ENCODE assay signal across 23 cellular contexts in the genomic region with DNA sequence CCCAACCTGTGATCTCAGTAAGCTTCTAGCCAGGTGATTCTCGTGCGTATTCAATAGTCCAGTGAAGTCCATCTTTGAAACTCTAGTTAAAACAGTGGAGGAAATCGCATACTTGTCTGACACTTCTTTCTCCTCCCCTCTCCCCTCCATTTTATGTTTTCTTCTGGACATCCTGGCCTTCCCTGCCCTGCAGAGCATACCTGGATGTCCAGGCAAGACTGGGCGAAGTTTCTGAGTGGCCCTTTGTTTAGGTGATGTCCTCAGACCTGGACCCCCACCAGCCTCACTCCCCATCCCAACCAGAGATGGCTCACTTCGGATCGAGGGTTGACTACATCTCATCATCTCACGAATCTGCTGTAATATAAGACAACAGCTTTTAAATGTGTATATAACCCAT.
"Had no signal": no experiment of that assay in that cellular context is flagged by ENCODE, and none has a peak within 500 bp of the region (broad histone marks: within the 10 kb centered on the region; RNA-seq: fewer than 3 reads in every experiment).

No MANE protein-coding gene starts in this region.

- H3K27ac Mint-ChIP-seq: activated naive CD8-positive, alpha-beta T cell; dendritic cell treated with granulocyte-macrophage colony-stimulating factor and Interleukin-4, amounts not matched to agents 40 ng/mL and 50 ng/mL, for 4 days; mesothelial cell of epicardium; stimulated activated naive CD8-positive, alpha-beta T cell treated with anti-CD3 and anti-CD28 coated beads, Interleukin-15, Interleukin-2, amounts not matched to agents 100 ng/mL and 50 ng/mL, for 24 hours; WTC11 had no signal

- H3K9me3 ChIP-seq: adrenal gland, ascending aorta, pancreas, psoas muscle, thyroid gland had no signal

- H3K36me3 ChIP-seq: pancreas, thyroid gland had no signal

- FAIRE-seq: frontal cortex, pancreas had no signal

- H3K27me3 Mint-ChIP-seq: activated naive CD8-positive, alpha-beta T cell; dendritic cell treated with granulocyte-macrophage colony-stimulating factor and Interleukin-4, amounts not matched to agents 40 ng/mL and 50 ng/mL, for 4 days; naive thymus-derived CD8-positive, alpha-beta T cell; stimulated activated naive CD8-positive, alpha-beta T cell treated with anti-CD3 and anti-CD28 coated beads, Interleukin-15, Interleukin-2, amounts not matched to agents 100 ng/mL and 50 ng/mL, for 24 hours had no signal

- H3K9me3 Mint-ChIP-seq: dendritic cell treated with granulocyte-macrophage colony-stimulating factor and Interleukin-4, amounts not matched to agents 40 ng/mL and 50 ng/mL, for 4 days; mesothelial cell of epicardium; naive thymus-derived CD8-positive, alpha-beta T cell; stimulated activated naive CD8-positive, alpha-beta T cell treated with anti-CD3 and anti-CD28 coated beads, Interleukin-15, Interleukin-2, amounts not matched to agents 100 ng/mL and 50 ng/mL, for 24 hours; WTC11 had no signal

- H3K4me3 Mint-ChIP-seq: activated naive CD8-positive, alpha-beta T cell; dendritic cell treated with granulocyte-macrophage colony-stimulating factor and Interleukin-4, amounts not matched to agents 40 ng/mL and 50 ng/mL, for 4 days; mesothelial cell of epicardium; naive thymus-derived CD8-positive, alpha-beta T cell; stimulated activated naive CD8-positive, alpha-beta T cell treated with anti-CD3 and anti-CD28 coated beads, Interleukin-15, Interleukin-2, amounts not matched to agents 100 ng/mL and 50 ng/mL, for 24 hours; WTC11 had no signal

- H3K4me1 ChIP-seq: adrenal gland, ascending aorta, pancreas, thyroid gland had no signal

- ATAC-seq: left ventricle myocardium superior; naive thymus-derived CD8-positive, alpha-beta T cell; pancreas; right cardiac atrium had no signal

- H3K4me3 ChIP-seq: adrenal gland, ascending aorta, pancreas, psoas muscle, thyroid gland had no signal

- DNase-seq: activated gamma-delta T cell treated with Interleukin-2 at 50 U/mL for 16 hours; cerebellar nuclear complex; effector CD8-positive, alpha-beta T cell; glutamatergic neuron; hippocampal formation; left ventricle myocardium superior; mammary epithelial cell; naive thymus-derived CD8-positive, alpha-beta T cell; pancreas; psoas muscle; right cardiac atrium; stimulated activated CD4-positive, alpha-beta T cell treated with anti-CD3 and anti-CD28 coated beads, Interleukin-4, amount 100 ng/mL, for 24 hours; substantia nigra; T1000; thyroid gland had no signal

- H3K27ac ChIP-seq: adrenal gland, ascending aorta, pancreas, psoas muscle, thyroid gland had no signal

- H3K27me3 ChIP-seq: adrenal gland, ascending aorta, pancreas, thyroid gland had no signal
